12 cellular contexts compared by ENCODE assay signal in the genomic region with DNA sequence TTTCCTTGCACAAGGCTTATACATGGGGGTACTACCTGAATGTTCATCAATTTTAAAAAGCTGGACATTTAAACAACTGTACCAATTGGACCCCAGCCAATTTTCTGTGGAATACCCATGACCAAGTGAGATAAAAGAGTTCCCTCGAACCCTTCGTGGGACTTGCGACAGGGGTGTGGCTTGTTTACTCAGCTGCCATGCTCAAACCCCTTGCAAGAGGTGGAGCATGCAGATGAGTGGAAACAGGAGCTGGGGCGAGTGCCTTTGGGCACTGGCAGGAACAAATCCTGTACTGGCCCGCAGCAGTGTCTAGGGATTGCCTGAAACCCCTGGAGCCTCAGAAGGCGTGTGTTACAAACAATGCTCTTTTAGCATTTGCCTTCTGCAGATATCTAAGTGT.
DNase-seq lines count a peak whose midpoint lies in the region; ATAC-seq and TF ChIP-seq lines count a peak whose summit lies in the region.
"Had no signal": no experiment of that assay in that cellular context is flagged by ENCODE, and none has a peak within 500 bp of the region (broad histone marks: within the 10 kb centered on the region; RNA-seq: fewer than 3 reads in every experiment).

No MANE protein-coding gene starts in this region.

- TF ChIP-seq CTCF in left lung (IDR thresholded peaks at IDR 0.05): no peak

- peak; percentile 1 for DNase-seq in NCI-H510A treated with DMSO at 0.1 percent for 48 hours (lab: John Stamatoyannopoulos, UW)
- DNase-seq in NCI-H510A (lab: John Stamatoyannopoulos, UW): no peak
- peak; percentile 90 to 92 for DNase-seq in SJCRH30
- no peak for DNase-seq in 8988T
- DNase-seq in MV-4-11 (lab: John Stamatoyannopoulos, UW): no peak
- no peak for DNase-seq in left lung
- DNase-seq: AML-193; CD8-positive, alpha-beta memory T cell had no signal

- no peak for ATAC-seq in left lung
- ATAC-seq: HCT116, HepG2 had no signal

- peak overlapping the region; percentile 63 for H3K27ac ChIP-seq in KOPT-K1 (ENCODE audit: low read depth, low read length, poor library complexity, severe bottlenecking)
- H3K27ac ChIP-seq in SJCRH30: peak overlapping the region; percentile 30
- H3K27ac ChIP-seq in left lung: no peak overlapping the region
- H3K27ac ChIP-seq: BLaER1 had no signal

- peaks cover 18% of the 10 kb centered on the region for H3K4me1 ChIP-seq in SJCRH30
- H3K4me1 ChIP-seq in left lung: no peaks in the 10 kb centered on the region

- intact Hi-C loops in left lung (cut with DNase I): no loop called here

- H3K9me3 ChIP-seq in KOPT-K1 (ENCODE audit: insufficient read depth, low read length, poor library complexity, severe bottlenecking) (peaks cover 66% of the 10 kb centered on the region), SJCRH30 (replicated peaks) (no peaks in the 10 kb centered on the region), left lung (peaks cover 0 to 21% of the 10 kb centered on the region in 2 donors)

- H3K4me3 ChIP-seq in SJCRH30 (no peak overlapping the region), left lung (no peak overlapping the region)
- H3K4me3 ChIP-seq: BLaER1 had no signal

- H3K27me3 ChIP-seq in SJCRH30 (no peaks in the 10 kb centered on the region), left lung (no peaks in the 10 kb centered on the region)
- H3K27me3 ChIP-seq: BLaER1 had no signal

- H3K36me3 ChIP-seq in KOPT-K1 (ENCODE audit: insufficient read depth, low read length): no peaks in the 10 kb centered on the region
- no peaks in the 10 kb centered on the region for H3K36me3 ChIP-seq in SJCRH30
- no peaks in the 10 kb centered on the region for H3K36me3 ChIP-seq in left lung
- H3K36me3 ChIP-seq: BLaER1 had no signal

Comparison
In these comparisons a context has a peak if more than half of its experiments do, and no peak if none do; other contexts are left out.
1. DNase-seq: peak in NCI-H510A treated with DMSO at 0.1 percent for 48 hours (single experiment) and SJCRH30 (2 of 2); none in NCI-H510A (single experiment), 8988T (single experiment), MV-4-11 (single experiment) and left lung (0 of 2).
2. H3K27ac ChIP-seq: peak in KOPT-K1 (single experiment) and SJCRH30 (single experiment); none in left lung (0 of 2).